In genomic region chr9:105295986-105296385, GRCh38 we compare ENCODE assay signal across 15 cellular contexts. TPM values are rescaled to one million over a fixed set of nuclear protein-coding genes. Genes with fewer than 3 reads are reported as not detected.
DNase-seq lines count a peak whose midpoint lies in the region; ATAC-seq and TF ChIP-seq lines count a peak whose summit lies in the region.
"Had no signal": no experiment of that assay in that cellular context is flagged by ENCODE, and none has a peak within 500 bp of the region (broad histone marks: within the 10 kb centered on the region; RNA-seq: fewer than 3 reads in every experiment).

No MANE protein-coding gene starts in this region.

- peaks cover 0 to 20% (median 10%) of the 10 kb centered on the region in 9 donors for H3K36me3 ChIP-seq in heart left ventricle

- no peaks in the 10 kb centered on the region for H3K9me3 Mint-ChIP-seq in type B pancreatic cell
- H3K9me3 Mint-ChIP-seq in activated T-cell treated with anti-CD3 and anti-CD28 coated beads, Interleukin-2, amount 50 U/mL, for 72 hours, result no peaks in the 10 kb centered on the region
- H3K9me3 Mint-ChIP-seq: T-helper 2 cell treated with Interferon-gamma antibody and Interleukin-4, amounts not matched to agents 5 μg/mL and 100 μg/mL, for 36 hours had no signal

- peaks cover 0 to 56% (median 18%) of the 10 kb centered on the region in 12 donors for H3K4me1 ChIP-seq in heart left ventricle

- no peaks in the 10 kb centered on the region for H3K27me3 ChIP-seq in heart left ventricle

- intact Hi-C loops in heart left ventricle (cut with DNase I) (loop anchor here in 2 of 10 donors (10.0 kb wide), 2 partner anchors 59 to 131 kb away; no protein-coding TSS in a partner anchor), cardiac septum (cut with DNase I) (loop anchor here (5.0 kb wide), 1 partner anchor 54 kb away; the partner anchor contains the start of gene SLC44A1)

- H3K27ac ChIP-seq in heart left ventricle, result peak overlapping the region in 8 of 12 donors; percentile 16 to 61 (median 43)
- H3K27ac ChIP-seq: HL-60 had no signal

- peaks cover 36% of the 10 kb centered on the region for H3K4me1 Mint-ChIP-seq in type B pancreatic cell (ENCODE audit: unreplicated experiment)
- peaks cover 39% of the 10 kb centered on the region for H3K4me1 Mint-ChIP-seq in activated T-cell treated with anti-CD3 and anti-CD28 coated beads, Interleukin-2, amount 50 U/mL, for 72 hours (ENCODE audit: low read depth)

- H3K4me3 Mint-ChIP-seq in type B pancreatic cell, result no peak overlapping the region
- H3K4me3 Mint-ChIP-seq in activated T-cell treated with anti-CD3 and anti-CD28 coated beads, Interleukin-2, amount 50 U/mL, for 72 hours, result no peak overlapping the region
- H3K4me3 Mint-ChIP-seq: T-helper 2 cell treated with Interferon-gamma antibody and Interleukin-4, amounts not matched to agents 5 μg/mL and 100 μg/mL, for 36 hours had no signal

- peak overlapping the region; percentile 94 for H3K27ac Mint-ChIP-seq in type B pancreatic cell
- no peak overlapping the region for H3K27ac Mint-ChIP-seq in activated T-cell treated with anti-CD3 and anti-CD28 coated beads, Interleukin-2, amount 50 U/mL, for 72 hours
- H3K27ac Mint-ChIP-seq: T-helper 2 cell treated with Interferon-gamma antibody and Interleukin-4, amounts not matched to agents 5 μg/mL and 100 μg/mL, for 36 hours had no signal

- no peak overlapping the region for H3K4me3 ChIP-seq in heart left ventricle
- H3K4me3 ChIP-seq: lung had no signal

- no peak for ATAC-seq in heart left ventricle
- no peak for ATAC-seq in activated T-cell treated with anti-CD3 and anti-CD28 coated beads, Interleukin-2, amount 50 U/mL, for 72 hours (replicated peaks in 1 of 2)

- 81 to 83% (median 82%) methylated on average over 4 of the region's 4 CpGs for WGBS in heart left ventricle, 4 donors

- TF ChIP-seq CTCF in heart left ventricle (IDR thresholded peaks at IDR 0.05), result no peak
- no peak for TF ChIP-seq CTCF in type B pancreatic cell (conservative IDR thresholded peaks at IDR 0.05)

- H3K36me3 Mint-ChIP-seq in type B pancreatic cell, result peaks cover 15% of the 10 kb centered on the region
- no peaks in the 10 kb centered on the region for H3K36me3 Mint-ChIP-seq in activated T-cell treated with anti-CD3 and anti-CD28 coated beads, Interleukin-2, amount 50 U/mL, for 72 hours (ENCODE audit: insufficient read depth in 2 of 2)

- H3K9me3 ChIP-seq in heart left ventricle, result peaks cover 0 to 6% (median 0%) of the 10 kb centered on the region in 12 donors

- no peak for TF ChIP-seq POLR2A in heart left ventricle (IDR thresholded peaks at IDR 0.05)

- DNase-seq in heart left ventricle, result no peak
- DNase-seq in cardiac septum (ENCODE audit: low spot score), result no peak
- DNase-seq in dermis blood vessel endothelial cell, result peak; percentile 10
- DNase-seq in medulla oblongata (ENCODE audit: extremely low spot score), result peak; percentile 34
- DNase-seq in type B pancreatic cell (ENCODE audit: extremely low spot score, unreplicated experiment), result no peak
- DNase-seq in amygdala (lab: John Stamatoyannopoulos, UW), result no peak
- DNase-seq in activated T-cell treated with anti-CD3 and anti-CD28 coated beads, Interleukin-2, amount 50 U/mL, for 72 hours, result no peak
- no peak for DNase-seq in ecto neural progenitor cell (ENCODE audit: low spot score)
- DNase-seq: activated CD4-positive, alpha-beta T cell treated with anti-CD3 and anti-CD28 coated beads, Interleukin-2, amount 50 U/mL, for 48 hours; activated gamma-delta T cell treated with Interleukin-2 at 50 U/mL for 16 hours; cerebellar nuclear complex; NCI-H2171 treated with DMSO at 0.1 percent for 48 hours had no signal

- no peaks in the 10 kb centered on the region for H3K27me3 Mint-ChIP-seq in type B pancreatic cell
- H3K27me3 Mint-ChIP-seq in activated T-cell treated with anti-CD3 and anti-CD28 coated beads, Interleukin-2, amount 50 U/mL, for 72 hours (ENCODE audit: low read depth), result no peaks in the 10 kb centered on the region

RNA-seq across cellular contexts. Expression of gene SLC44A1, which starts 51.5 kb away (rescaled TPM):
- total RNA-seq in heart left ventricle (10 to 100 TPM; 14.6 to 29.4 (median 21.3) TPM), cardiac septum (22.6 TPM), dermis blood vessel endothelial cell (42.7 and 71.8 TPM in 2 replicates), type B pancreatic cell (ENCODE audit: low replicate concordance) (47.2 and 130 TPM in 2 replicates)
- 10 to 100 TPM in 1 of 2 donors, 1 to 10 TPM in 1; 5.1 to 21.5 TPM for polyA plus RNA-seq in heart left ventricle
- total RNA-seq in activated T-cell treated with anti-CD3 and anti-CD28 coated beads, Interleukin-2, amount 50 U/mL, for 72 hours, result 10 to 100 TPM in 1 of 2 donors, 1 to 10 TPM in 1; 10.0 to 11.8 TPM

Comparison
In these comparisons a context has a peak if more than half of its experiments do, and no peak if none do; other contexts are left out.
1. DNase-seq: peak in dermis blood vessel endothelial cell (single experiment) and medulla oblongata (single experiment); none in heart left ventricle (0 of 5), cardiac septum (single experiment), type B pancreatic cell (single experiment), amygdala (0 of 56), activated T-cell treated with anti-CD3 and anti-CD28 coated beads, Interleukin-2, amount 50 U/mL, for 72 hours (0 of 2) and ecto neural progenitor cell (single experiment).